20 cellular contexts compared by ENCODE assay signal in the genomic region with DNA sequence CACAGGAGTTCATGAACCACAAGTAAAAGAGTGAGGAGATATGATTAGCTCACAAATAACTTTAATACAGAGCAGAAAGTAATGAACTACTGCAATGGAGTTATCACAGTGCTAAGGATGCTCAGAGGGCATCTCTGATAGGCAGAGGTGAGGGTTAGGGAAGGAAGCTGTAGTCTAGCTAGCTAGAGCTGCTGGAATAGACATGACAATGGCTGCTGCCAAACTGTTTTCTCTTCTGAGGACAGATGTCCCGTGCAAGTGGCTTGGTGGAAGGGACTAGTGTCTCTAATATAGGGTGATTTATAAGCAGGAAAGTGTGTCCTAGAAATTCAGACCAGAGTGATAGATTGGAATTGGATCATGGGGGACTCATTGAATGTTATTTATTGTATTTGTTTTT. TPM values are rescaled to one million over a fixed set of nuclear protein-coding genes. Genes with fewer than 3 reads are reported as not detected.
DNase-seq lines count a peak whose midpoint lies in the region; ATAC-seq and TF ChIP-seq lines count a peak whose summit lies in the region.
"Had no signal": no experiment of that assay in that cellular context is flagged by ENCODE, and none has a peak within 500 bp of the region (broad histone marks: within the 10 kb centered on the region; RNA-seq: fewer than 3 reads in every experiment).

No MANE protein-coding gene starts in this region.

- H3K36me3 Mint-ChIP-seq in CD4-positive, alpha-beta memory T cell, result peaks cover 26 to 40% of the 10 kb centered on the region in 2 donors
- peaks cover 31% of the 10 kb centered on the region for H3K36me3 Mint-ChIP-seq in activated CD8-positive, alpha-beta T cell treated with anti-CD3 and anti-CD28 coated beads, Interleukin-2, amount 10 ng/mL, durations not matched to agents 7 days and 5 days (ENCODE audit: low read depth)

- no peak for TF ChIP-seq POLR2A in Peyer's patch (IDR thresholded peaks at IDR 0.05)

- H3K36me3 ChIP-seq in CD4-positive, alpha-beta memory T cell (ENCODE audit: insufficient read depth, low read length), result peaks cover 13% of the 10 kb centered on the region
- H3K36me3 ChIP-seq in Peyer's patch, result no peaks in the 10 kb centered on the region
- H3K36me3 ChIP-seq: BE2C, cardiac muscle cell had no signal

- peak overlapping the region; percentile 13 to 54 for H3K4me3 ChIP-seq in CD4-positive, alpha-beta memory T cell (ENCODE audit: low read length in 2 of 2)
- H3K4me3 ChIP-seq in mononuclear cell (ENCODE audit: low read length) (peak overlapping the region; percentile 24), Peyer's patch (peak overlapping the region in 1 of 4 donors; percentile 21)
- H3K4me3 ChIP-seq: cardiac muscle cell, dorsolateral prefrontal cortex, lung had no signal

- no peak for TF ChIP-seq CTCF in Peyer's patch (IDR thresholded peaks at IDR 0.05)

- peak overlapping the region; percentile 85 to 95 (median 90) for H3K4me3 Mint-ChIP-seq in CD4-positive, alpha-beta memory T cell
- H3K4me3 Mint-ChIP-seq in activated CD8-positive, alpha-beta T cell treated with anti-CD3 and anti-CD28 coated beads, Interleukin-2, amount 10 ng/mL, durations not matched to agents 7 days and 5 days, result peak overlapping the region; percentile 78
- H3K4me3 Mint-ChIP-seq: H9 had no signal

- intact Hi-C loops in CD4-positive, alpha-beta memory T cell (cut with micrococcal nuclease), result loop anchor here (2.0 to 5.0 kb wide), 3 partner anchors 14 to 162 kb away; partner anchors contain the start of gene CD28

- H3K9me3 Mint-ChIP-seq in CD4-positive, alpha-beta memory T cell, result peaks cover 0 to 4% (median 1%) of the 10 kb centered on the region in 8 donors
- H3K9me3 Mint-ChIP-seq in activated CD8-positive, alpha-beta T cell treated with anti-CD3 and anti-CD28 coated beads, Interleukin-2, amount 10 ng/mL, durations not matched to agents 7 days and 5 days (ENCODE audit: insufficient read depth), result peaks cover 6% of the 10 kb centered on the region
- H3K9me3 Mint-ChIP-seq: H9 had no signal

- H3K4me1 ChIP-seq in CD4-positive, alpha-beta memory T cell (ENCODE audit: insufficient read depth, low read length), result peaks cover 77% of the 10 kb centered on the region
- peaks cover 39% of the 10 kb centered on the region for H3K4me1 ChIP-seq in mononuclear cell (ENCODE audit: insufficient read depth, low read length)
- H3K4me1 ChIP-seq in Peyer's patch, result no peaks in the 10 kb centered on the region
- H3K4me1 ChIP-seq: BE2C, foreskin keratinocyte had no signal

- H3K27me3 Mint-ChIP-seq in CD4-positive, alpha-beta memory T cell, result no peaks in the 10 kb centered on the region
- no peaks in the 10 kb centered on the region for H3K27me3 Mint-ChIP-seq in activated CD8-positive, alpha-beta T cell treated with anti-CD3 and anti-CD28 coated beads, Interleukin-2, amount 10 ng/mL, durations not matched to agents 7 days and 5 days (ENCODE audit: low read depth)

- no peaks in the 10 kb centered on the region for H3K9me3 ChIP-seq in CD4-positive, alpha-beta memory T cell (ENCODE audit: control insufficient read depth in 1 of 2, low read length in 2 of 2)
- H3K9me3 ChIP-seq in mononuclear cell (ENCODE audit: low read depth, low read length) (no peaks in the 10 kb centered on the region), Peyer's patch (no peaks in the 10 kb centered on the region)
- H3K9me3 ChIP-seq: BE2C had no signal

- POLR2A ChIA-PET in CD4-positive, alpha-beta memory T cell (lab: Charles Lee; ENCODE audit: partially characterized antibody), result interaction anchor here (0.7 to 13.8 kb wide), 17 partner anchors 8 to 385 kb away, joined by 3 to 213 read pairs (median 6); partner anchors contain the start of genes CD28 and ICOS
- POLR2A ChIA-PET in activated CD8-positive, alpha-beta T cell treated with anti-CD3 and anti-CD28 coated beads, Interleukin-2, amount 10 ng/mL, durations not matched to agents 7 days and 5 days (lab: Charles Lee), result interaction anchor here (0.9 to 6.0 kb wide), 13 partner anchors 8 to 631 kb away, joined by 3 to 34 read pairs (median 4); partner anchors contain the start of genes CD28, CYP20A1 and ICOS

- ATAC-seq in activated CD8-positive, alpha-beta T cell treated with anti-CD3 and anti-CD28 coated beads, Interleukin-2, amount 10 ng/mL, durations not matched to agents 7 days and 5 days, result peak; percentile 25
- ATAC-seq: foreskin keratinocyte had no signal

- peak overlapping the region; percentile 89 to 98 (median 96) for H3K27ac Mint-ChIP-seq in CD4-positive, alpha-beta memory T cell
- H3K27ac Mint-ChIP-seq in activated CD8-positive, alpha-beta T cell treated with anti-CD3 and anti-CD28 coated beads, Interleukin-2, amount 10 ng/mL, durations not matched to agents 7 days and 5 days, result peak overlapping the region; percentile 97

- DNase-seq in NCI-H345 (lab: John Stamatoyannopoulos, UW) (peak; percentile 63), NCI-H345 treated with DMSO at 0.1 percent for 48 hours (lab: John Stamatoyannopoulos, UW; ENCODE audit: unreplicated experiment) (no peak), NCI-H226 (no peak), COR-L47 (lab: John Stamatoyannopoulos, UW) (no peak), Peyer's patch (no peak)
- no peak for DNase-seq in CD4-positive, alpha-beta memory T cell
- DNase-seq in activated CD8-positive, alpha-beta T cell treated with anti-CD3 and anti-CD28 coated beads, Interleukin-2, amount 10 ng/mL, durations not matched to agents 7 days and 5 days, result no peak
- DNase-seq: BE2C, dorsolateral prefrontal cortex, foreskin keratinocyte, H9, KBM-7, MV-4-11, NCI-H187 treated with DMSO at 0.1 percent for 48 hours had no signal

- CTCF ChIA-PET in CD4-positive, alpha-beta memory T cell (lab: Charles Lee; ENCODE audit: partially characterized antibody), result interaction anchor here (1.1 to 7.2 kb wide), 12 partner anchors 9 to 127 kb away, joined by 3 to 58 read pairs (median 4); no protein-coding TSS in a partner anchor
- CTCF ChIA-PET in activated CD8-positive, alpha-beta T cell treated with anti-CD3 and anti-CD28 coated beads, Interleukin-2, amount 10 ng/mL, durations not matched to agents 7 days and 5 days (lab: Charles Lee), result interaction anchor here (0.8 to 8.5 kb wide), 8 partner anchors 8 to 151 kb away, joined by 3 to 82 read pairs (median 20); no protein-coding TSS in a partner anchor

- peaks cover 57 to 82% (median 67%) of the 10 kb centered on the region in 4 donors for H3K4me1 Mint-ChIP-seq in CD4-positive, alpha-beta memory T cell
- peaks cover 75% of the 10 kb centered on the region for H3K4me1 Mint-ChIP-seq in activated CD8-positive, alpha-beta T cell treated with anti-CD3 and anti-CD28 coated beads, Interleukin-2, amount 10 ng/mL, durations not matched to agents 7 days and 5 days (ENCODE audit: low read depth)

- H3K27me3 ChIP-seq in CD4-positive, alpha-beta memory T cell (ENCODE audit: insufficient read depth, low read length), result no peaks in the 10 kb centered on the region
- H3K27me3 ChIP-seq in mononuclear cell (ENCODE audit: insufficient read depth, low read length) (no peaks in the 10 kb centered on the region), Peyer's patch (no peaks in the 10 kb centered on the region)
- H3K27me3 ChIP-seq: cardiac muscle cell had no signal

- peak overlapping the region; percentile 59 for H3K27ac ChIP-seq in CD4-positive, alpha-beta memory T cell (ENCODE audit: low read depth, low read length)
- peak overlapping the region in 1 of 4 donors; percentile 65 for H3K27ac ChIP-seq in Peyer's patch
- H3K27ac ChIP-seq: cardiac muscle cell, dorsolateral prefrontal cortex, epithelial cell of prostate, foreskin keratinocyte had no signal

RNA-seq across cellular contexts. Expression of gene CTLA4, which starts 1.6 kb away (rescaled TPM):
- total RNA-seq in CD4-positive, alpha-beta memory T cell, result 10 to 100 TPM; 18.4 to 20.4 TPM
- polyA plus RNA-seq in CD4-positive, alpha-beta memory T cell, result 1 to 10 TPM; 7.6 to 9.0 TPM
- 1 to 10 TPM; 3.8 to 4.7 TPM for total RNA-seq in activated CD8-positive, alpha-beta T cell treated with anti-CD3 and anti-CD28 coated beads, Interleukin-2, amount 10 ng/mL, durations not matched to agents 7 days and 5 days
- total RNA-seq in mononuclear cell (38.5 TPM), Peyer's patch (10 to 100 TPM in 1 of 4 donors, not detected in 3; 42.1 TPM)
- total RNA-seq: cardiac muscle cell, foreskin keratinocyte, H9, kidney epithelial cell, osteocyte had no signal
- polyA plus RNA-seq: cardiac muscle cell, foreskin keratinocyte had no signal
